8 cellular contexts compared by ENCODE assay signal in genomic region chr9:133347985-133348762, GRCh38. TPM values are rescaled to one million over a fixed set of nuclear protein-coding genes. Genes with fewer than 3 reads are reported as not detected.
DNase-seq lines count a peak whose midpoint lies in the region; ATAC-seq and TF ChIP-seq lines count a peak whose summit lies in the region.

MED22 (minus strand) TSS chr9:133348131; CDS start chr9:133346662, 1,469 bp downstream.
RPL7A (plus strand) TSS chr9:133348218; CDS start chr9:133348244, 26 bp downstream.

- ATAC-seq in GM21528 (IDR thresholded peaks at IDR 0.05; ENCODE audit: low FRiP score, unreplicated experiment), result peak; percentile 72

- no peaks in the 10 kb centered on the region for H3K27me3 ChIP-seq in PC-9 (ENCODE audit: insufficient read depth, low read depth)
- no peaks in the 10 kb centered on the region for H3K27me3 ChIP-seq in mucosa of stomach (ENCODE audit: control insufficient read depth, insufficient read depth, low read length)

- BruUV-seq in PC-9 (replicated peaks; lab: Mats Ljungman, UMichigan), result TSS peak; percentile 41

- DNase-seq in D341Med (ENCODE audit: low spot score) (peak; percentile 89), KBM-7 (peak; percentile 99), PC-9 (peak; percentile 87 to 93), erythroblast (lab: John Stamatoyannopoulos, UW) (peak; percentile 96 to 97)
- DNase-seq in activated T-cell treated with anti-CD3 and anti-CD28 coated beads, Interleukin-2, amount 50 U/mL, for 1 hour, result peak; percentile 88
- DNase-seq in stimulated activated CD8-positive, alpha-beta memory T cell treated with anti-CD3 and anti-CD28 coated beads, Interleukin-4, amount 100 ng/mL, for 48 hours, result peak; percentile 94

- peaks cover 52% of the 10 kb centered on the region for H4K20me1 ChIP-seq in PC-9 (ENCODE audit: insufficient read depth)

- intact Hi-C loops in PC-9 (cut with micrococcal nuclease; ENCODE audit: unreplicated experiment), result loop anchor here (1.0 kb wide), 2 partner anchors 12 to 28 kb away; partner anchors contain the start of genes STKLD1, SURF4 and SURF6

- H3K9me3 ChIP-seq in PC-9 (ENCODE audit: insufficient read depth, low read depth) (no peaks in the 10 kb centered on the region), mucosa of stomach (ENCODE audit: control insufficient read depth, low read length) (no peaks in the 10 kb centered on the region)

- peak within 1 kb of the TSS; percentile 76 for H2AFZ ChIP-seq in PC-9

- H3F3A ChIP-seq in PC-9 (ENCODE audit: insufficient read depth, low read depth), result peaks cover 52% of the 10 kb centered on the region

- in situ Hi-C loops in KBM-7 (cut with MboI; ENCODE audit: low pct_unique_long_range_greater_than_20kb, low sequenced_read_pairs), result no loop called here

- POLR2A ChIA-PET in PC-9 (lab: Charles Lee; ENCODE audit: unreplicated experiment), result interaction anchor here (0.6 to 0.9 kb wide), 8 partner anchors 25 to 942 kb away, joined by 3 to 19 read pairs (median 6); partner anchors contain the start of gene GTF3C5

- H3K79me2 ChIP-seq in PC-9 (ENCODE audit: low read depth), result peaks cover 58% of the 10 kb centered on the region

- H3K36me3 ChIP-seq in PC-9 (ENCODE audit: low read depth), result peaks cover 41% of the 10 kb centered on the region
- H3K36me3 ChIP-seq in mucosa of stomach (ENCODE audit: control insufficient read depth, insufficient read depth, low read length), result peaks cover 35% of the 10 kb centered on the region

- H3K4me1 ChIP-seq in PC-9 (replicated peaks; ENCODE audit: insufficient read depth) (peaks cover 17% of the 10 kb centered on the region), mucosa of stomach (ENCODE audit: control insufficient read depth, insufficient read depth, low read length) (peaks cover 24% of the 10 kb centered on the region)

- peak within 1 kb of the TSS; percentile 95 for H3K4me2 ChIP-seq in PC-9

- peak within 1 kb of the TSS; percentile 96 for H3K9ac ChIP-seq in mucosa of stomach (ENCODE audit: low read length)

- H3K27ac ChIP-seq in PC-9, result peak within 1 kb of the TSS; percentile 97

- H3K9me2 ChIP-seq in PC-9 (ENCODE audit: insufficient read depth), result no peaks in the 10 kb centered on the region

- peak; percentile 98 for TF ChIP-seq POLR2A in erythroblast (IDR thresholded peaks at IDR 0.05; ENCODE audit: low read length)

- CTCF ChIA-PET in PC-9 (lab: Charles Lee), result interaction anchor here (0.6 to 1.1 kb wide), 2 partner anchors 162 to 187 kb away, joined by 3 to 5 read pairs; no protein-coding TSS in a partner anchor

- 0 out of 2 replicates have a peak, but pooled peaks have one; percentile 17 for TF ChIP-seq CTCF in PC-9 (conservative IDR thresholded peaks at IDR 0.05)

- H3K4me3 ChIP-seq in PC-9 (peak within 1 kb of the TSS; percentile 99), mucosa of stomach (ENCODE audit: low read length) (peak within 1 kb of the TSS; percentile 97)

RNA-seq across cellular contexts. Expression of gene MED22, which starts in this region (rescaled TPM):
- 38.2 and 38.7 TPM in 2 replicates for total RNA-seq in PC-9 (2021)

RNA-seq across cellular contexts. Expression of gene RPL7A, which starts in this region (rescaled TPM):
- total RNA-seq in PC-9 (2021), result 2,381 and 2,937 TPM in 2 replicates

Comparison
In these comparisons a context has a peak if more than half of its experiments do, and no peak if none do; other contexts are left out.
1. Peak in every context shown above with its lines: DNase-seq, ATAC-seq, H3K4me3 ChIP-seq and H3K27ac ChIP-seq.